ENCODE assay signal across 8 cellular contexts in the genomic region with DNA sequence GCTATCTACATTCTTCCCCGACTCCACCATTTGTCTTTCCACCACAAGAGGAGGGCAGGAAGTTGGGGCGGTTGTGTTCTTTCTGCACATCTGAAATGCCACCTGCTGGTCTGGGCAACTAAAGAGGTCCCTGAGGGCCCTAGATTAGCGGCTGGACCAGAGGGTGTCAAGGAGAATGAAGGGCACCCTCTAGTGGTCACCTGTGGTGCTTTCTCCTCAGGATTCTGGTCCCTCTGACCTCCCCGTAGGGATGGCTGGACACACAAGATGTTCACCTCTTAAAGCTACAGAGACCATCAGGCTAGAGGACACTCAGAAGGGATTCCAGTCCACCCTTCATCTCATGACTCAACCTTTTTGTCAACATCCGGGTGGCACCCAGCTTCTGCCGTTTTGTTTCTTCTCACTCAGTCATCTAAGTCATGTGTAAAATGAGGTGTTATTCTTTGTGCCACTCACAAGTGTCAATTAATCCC. TPM values are rescaled to one million over a fixed set of nuclear protein-coding genes. Genes with fewer than 3 reads are reported as not detected.
DNase-seq lines count a peak whose midpoint lies in the region; ATAC-seq and TF ChIP-seq lines count a peak whose summit lies in the region.

No MANE protein-coding gene starts in this region.

- ATAC-seq in T-helper 17 cell = peak; percentile 29
- peak; percentile 71 for ATAC-seq in effector memory CD8-positive, alpha-beta T cell (replicated peaks)
- no peak for ATAC-seq in naive B cell (ENCODE audit: low read depth in 2 of 2)

- CTCF ChIA-PET in AG04450 (lab: Charles Lee) = interaction anchor here (0.5 to 1.4 kb wide), 8 partner anchors 10 to 319 kb away, joined by 3 to 9 read pairs (median 4); no protein-coding TSS in a partner anchor

- TF ChIP-seq CTCF in AG04450 (IDR thresholded peaks at IDR 0.05; ENCODE audit: low read depth, low read length) = peak; percentile 59
- peak; percentile 92 for TF ChIP-seq CTCF in GM12873 (IDR thresholded peaks at IDR 0.05; ENCODE audit: insufficient read depth, low read depth, low read length, missing control alignments)
- peak; percentile 91 for TF ChIP-seq CTCF in Loucy (conservative IDR thresholded peaks at IDR 0.05; ENCODE audit: low read length)

- H3K4me1 ChIP-seq in Loucy (ENCODE audit: insufficient read depth, low read length, poor library complexity, severe bottlenecking) = peaks cover 4% of the 10 kb centered on the region

- H3K27me3 Mint-ChIP-seq in T-helper 17 cell = no peaks in the 10 kb centered on the region
- H3K27me3 Mint-ChIP-seq in effector memory CD8-positive, alpha-beta T cell = no peaks in the 10 kb centered on the region
- no peaks in the 10 kb centered on the region for H3K27me3 Mint-ChIP-seq in naive B cell

- H3K27me3 ChIP-seq in AG04450 (ENCODE audit: control insufficient read depth, insufficient read depth, low read length) (no peaks in the 10 kb centered on the region), Loucy (ENCODE audit: insufficient read depth, low read length, poor library complexity, severe bottlenecking) (no peaks in the 10 kb centered on the region)

- H3K9me3 ChIP-seq in AG04450 (ENCODE audit: control insufficient read depth, insufficient read depth, low read length) (no peaks in the 10 kb centered on the region), Loucy (ENCODE audit: insufficient read depth, low read depth, low read length) (no peaks in the 10 kb centered on the region), T-helper 17 cell (ENCODE audit: control insufficient read depth, low read length, poor library complexity, severe bottlenecking) (no peaks in the 10 kb centered on the region)

- peak overlapping the region; percentile 22 for H3K4me2 ChIP-seq in Loucy (ENCODE audit: low read depth, low read length, poor library complexity, severe bottlenecking)

- DNase-seq in AG04450 (ENCODE audit: low read depth, low spot score) (no peak), T-helper 17 cell (no peak), naive B cell (no peak), amniotic stem cell (lab: John Stamatoyannopoulos, UW) (no peak), KG1 (lab: John Stamatoyannopoulos, UW) (no peak)
- DNase-seq in effector memory CD8-positive, alpha-beta T cell = peak; percentile 20 to 44 (median 23)

- H3K9me3 Mint-ChIP-seq in effector memory CD8-positive, alpha-beta T cell = no peaks in the 10 kb centered on the region
- H3K9me3 Mint-ChIP-seq in naive B cell = peaks cover 0 to 10% (median 7%) of the 10 kb centered on the region in 7 donors

- peaks cover 9% of the 10 kb centered on the region for H3K4me1 Mint-ChIP-seq in T-helper 17 cell
- peaks cover 31 to 54% of the 10 kb centered on the region in 2 donors for H3K4me1 Mint-ChIP-seq in effector memory CD8-positive, alpha-beta T cell (ENCODE audit: low read depth in 2 of 2)
- peaks cover 62 to 80% (median 69%) of the 10 kb centered on the region in 3 donors for H3K4me1 Mint-ChIP-seq in naive B cell

- H3K36me3 Mint-ChIP-seq in T-helper 17 cell (ENCODE audit: low read depth) = peaks cover 2% of the 10 kb centered on the region
- peaks cover 3% of the 10 kb centered on the region for H3K36me3 Mint-ChIP-seq in effector memory CD8-positive, alpha-beta T cell (ENCODE audit: insufficient read depth)
- peaks cover 1 to 27% of the 10 kb centered on the region in 2 donors for H3K36me3 Mint-ChIP-seq in naive B cell

- no peaks in the 10 kb centered on the region for H3F3A ChIP-seq in Loucy (ENCODE audit: low read depth)

- H3K9me2 ChIP-seq in Loucy (replicated peaks; ENCODE audit: low read depth, low read length) = no peaks in the 10 kb centered on the region

- POLR2A ChIA-PET in AG04450 (lab: Yijun Ruan, JAX) = no interaction called here

- no peaks in the 10 kb centered on the region for H4K20me1 ChIP-seq in Loucy (ENCODE audit: insufficient read depth, low read length, poor library complexity, severe bottlenecking)

- H3K9ac ChIP-seq in Loucy (ENCODE audit: low read depth, low read length, poor library complexity, severe bottlenecking) = no peak overlapping the region

- no peaks in the 10 kb centered on the region for H3K36me3 ChIP-seq in Loucy (ENCODE audit: insufficient read depth, low read length)

- peak overlapping the region; percentile 87 for H2AFZ ChIP-seq in Loucy (ENCODE audit: low read length)

- no peak overlapping the region for H3K27ac ChIP-seq in AG04450 (ENCODE audit: low read depth, low read length)

- no peak overlapping the region for H3K4me3 Mint-ChIP-seq in T-helper 17 cell
- peak overlapping the region; percentile 43 to 46 for H3K4me3 Mint-ChIP-seq in effector memory CD8-positive, alpha-beta T cell
- peak overlapping the region; percentile 26 to 94 (median 74) for H3K4me3 Mint-ChIP-seq in naive B cell

- H3K27ac Mint-ChIP-seq in T-helper 17 cell = peak overlapping the region; percentile 2
- peak overlapping the region; percentile 71 to 94 for H3K27ac Mint-ChIP-seq in effector memory CD8-positive, alpha-beta T cell
- H3K27ac Mint-ChIP-seq in naive B cell = peak overlapping the region; percentile 70 to 97 (median 94)

- H3K79me2 ChIP-seq in Loucy (ENCODE audit: insufficient read depth, low read length) = no peaks in the 10 kb centered on the region

- H3K4me3 ChIP-seq in AG04450 (ENCODE audit: low read depth, low read length) = no peak overlapping the region
- no peak overlapping the region for H3K4me3 ChIP-seq in Loucy (ENCODE audit: low read length, poor library complexity, severe bottlenecking)

RNA-seq across cellular contexts. Expression of gene SCIMP, which starts 2.9 kb away (rescaled TPM):
- polyA plus RNA-seq in AG04450 (2011; rRNA removed) (not detected in 2 replicates), naive B cell (ENCODE audit: low read depth in 6 of 6) (100 to 1,000 TPM in 3 of 6 donors, 10 to 100 TPM in 3; 80.4 to 181 (median 103) TPM)
- not detected in 2 replicates for polyA minus RNA-seq in AG04450 (2011; rRNA and poly(A)+ RNA removed)
- 1 to 10 TPM in 1 of 2 donors, under 1 TPM in 1; 0.76 to 4.8 TPM for total RNA-seq in T-helper 17 cell

RNA-seq across cellular contexts. Expression of gene RABEP1, which starts 44.5 kb away (rescaled TPM):
- 33.2 and 46.9 TPM in 2 replicates for polyA plus RNA-seq in AG04450 (2011; rRNA removed)
- polyA minus RNA-seq in AG04450 (2011; rRNA and poly(A)+ RNA removed) = 39.3 and 57.7 TPM in 2 replicates
- 10 to 100 TPM; 33.2 to 33.6 TPM for total RNA-seq in T-helper 17 cell
- 10 to 100 TPM; 54.6 to 90.2 (median 71.8) TPM for polyA plus RNA-seq in naive B cell (ENCODE audit: low read depth in 6 of 6)

RNA-seq across cellular contexts. Expression of gene ZNF594, which starts 45.9 kb away (rescaled TPM):
- polyA plus RNA-seq in AG04450 (2011; rRNA removed) = 3.6 and 4.5 TPM in 2 replicates
- 2.6 and 4.6 TPM in 2 replicates for polyA minus RNA-seq in AG04450 (2011; rRNA and poly(A)+ RNA removed)
- total RNA-seq in T-helper 17 cell = 1 to 10 TPM; 3.9 to 5.5 TPM
- 1 to 10 TPM in 5 of 6 donors, under 1 TPM in 1; 0.82 to 4.8 (median 4.0) TPM for polyA plus RNA-seq in naive B cell (ENCODE audit: low read depth in 6 of 6)

Comparison
In these comparisons a context has a peak if more than half of its experiments do, and no peak if none do; other contexts are left out.
1. DNase-seq: peak in effector memory CD8-positive, alpha-beta T cell (3 of 3); none in AG04450 (single experiment), T-helper 17 cell (0 of 3), naive B cell (single experiment), amniotic stem cell (single experiment) and KG1 (single experiment).
2. ATAC-seq: peak in T-helper 17 cell (single experiment) and effector memory CD8-positive, alpha-beta T cell (single experiment); none in naive B cell (0 of 2).
3. H3K27ac Mint-ChIP-seq: peak in every context shown above with its lines; median percentile 94 in naive B cell; 82 in effector memory CD8-positive, alpha-beta T cell; 2 in T-helper 17 cell.
4. RNA of gene SCIMP, which starts 2.9 kb away (polyA plus RNA-seq): 80.4 to 181 TPM in naive B cell; not detected in AG04450; every median in the first group is over 10 times any median in the second.
5. Peak in every context shown above with its lines, with median percentiles within 50 percentile points of each other: CTCF ChIP-seq.